10 cellular contexts compared by ENCODE assay signal in genomic region chr18:74171910-74172606, GRCh38. TPM values are rescaled to one million over a fixed set of nuclear protein-coding genes. Genes with fewer than 3 reads are reported as not detected.
DNase-seq lines count a peak whose midpoint lies in the region; ATAC-seq and TF ChIP-seq lines count a peak whose summit lies in the region.
"Had no signal": no experiment of that assay in that cellular context is flagged by ENCODE, and none has a peak within 500 bp of the region (broad histone marks: within the 10 kb centered on the region; RNA-seq: fewer than 3 reads in every experiment).

No MANE protein-coding gene starts in this region.

- peak overlapping the region; percentile 75 for H3K4me2 ChIP-seq in SK-N-SH

- H3K27me3 ChIP-seq in SK-N-SH (ENCODE audit: insufficient read depth), result peaks cover 88% of the 10 kb centered on the region
- H3K27me3 ChIP-seq in SJCRH30, result no peaks in the 10 kb centered on the region

- WGBS in SK-N-SH (ENCODE audit: low lambda C conversion rate), result 22% methylated on average over 12 of the region's 12 CpGs

- no peak overlapping the region for H3K27ac ChIP-seq in SK-N-SH (ENCODE audit: low read depth in 2 of 2, low read length in 1 of 2)
- H3K27ac ChIP-seq in SJCRH30, result no peak overlapping the region

- no peak for DNase-seq in T-helper 1 cell
- DNase-seq in SK-N-SH, result no peak
- peak; percentile 15 for DNase-seq in renal cortical epithelial cell (ENCODE audit: low read depth)
- no peak for DNase-seq in SJCRH30
- DNase-seq in activated T-cell treated with anti-CD3 and anti-CD28 coated beads, Interleukin-2, amount 50 U/mL, for 24 hours, result no peak
- DNase-seq in NCI-H1694 treated with DMSO at 0.1 percent for 48 hours (lab: John Stamatoyannopoulos, UW), result no peak
- DNase-seq: NCI-H1092 had no signal

- peak overlapping the region; percentile 19 for H3K4me3 Mint-ChIP-seq in T-helper 1 cell treated with Interleukin-12 subunit alpha and Interleukin-12 subunit beta and Interleukin-4 antibody, amounts not matched to agents 30 μg/mL and 1 μg/mL, for 36 hours
- no peak overlapping the region for H3K4me3 Mint-ChIP-seq in activated T-cell treated with anti-CD3 and anti-CD28 coated beads, Interleukin-2, amount 50 U/mL, for 24 hours
- H3K4me3 Mint-ChIP-seq: brain had no signal

- H3K79me2 ChIP-seq in SK-N-SH (ENCODE audit: insufficient read depth), result no peaks in the 10 kb centered on the region

- H3K4me1 Mint-ChIP-seq in T-helper 1 cell treated with Interleukin-12 subunit alpha and Interleukin-12 subunit beta and Interleukin-4 antibody, amounts not matched to agents 30 μg/mL and 1 μg/mL, for 36 hours (ENCODE audit: low read depth), result peaks cover 6% of the 10 kb centered on the region
- peaks cover 5% of the 10 kb centered on the region for H3K4me1 Mint-ChIP-seq in activated T-cell treated with anti-CD3 and anti-CD28 coated beads, Interleukin-2, amount 50 U/mL, for 24 hours (ENCODE audit: low read depth)
- H3K4me1 Mint-ChIP-seq: brain had no signal

- H4K20me1 ChIP-seq in SK-N-SH (ENCODE audit: insufficient read depth), result no peaks in the 10 kb centered on the region

- peaks cover 15% of the 10 kb centered on the region for H3K27me3 Mint-ChIP-seq in T-helper 1 cell treated with Interleukin-12 subunit alpha and Interleukin-12 subunit beta and Interleukin-4 antibody, amounts not matched to agents 30 μg/mL and 1 μg/mL, for 36 hours (ENCODE audit: low read depth)
- H3K27me3 Mint-ChIP-seq in activated T-cell treated with anti-CD3 and anti-CD28 coated beads, Interleukin-2, amount 50 U/mL, for 24 hours, result peaks cover 26% of the 10 kb centered on the region

- no peak for TF ChIP-seq EP300 in SK-N-SH (IDR thresholded peaks at IDR 0.05; ENCODE audit: borderline replicate concordance in 1 of 2, low read depth in 1 of 2, low read length in 1 of 2)

- no peak for TF ChIP-seq CTCF in SK-N-SH (IDR thresholded peaks at IDR 0.05)

- H3K4me3 ChIP-seq in SK-N-SH (ENCODE audit: low read depth in 2 of 2, low read length in 1 of 2) (peak overlapping the region; percentile 33 to 49), SJCRH30 (no peak overlapping the region)

- H3K27ac Mint-ChIP-seq in T-helper 1 cell treated with Interleukin-12 subunit alpha and Interleukin-12 subunit beta and Interleukin-4 antibody, amounts not matched to agents 30 μg/mL and 1 μg/mL, for 36 hours, result no peak overlapping the region
- H3K27ac Mint-ChIP-seq in activated T-cell treated with anti-CD3 and anti-CD28 coated beads, Interleukin-2, amount 50 U/mL, for 24 hours, result no peak overlapping the region
- H3K27ac Mint-ChIP-seq: brain had no signal

- H3K36me3 Mint-ChIP-seq in T-helper 1 cell treated with Interleukin-12 subunit alpha and Interleukin-12 subunit beta and Interleukin-4 antibody, amounts not matched to agents 30 μg/mL and 1 μg/mL, for 36 hours (ENCODE audit: low read depth), result no peaks in the 10 kb centered on the region
- H3K36me3 Mint-ChIP-seq in activated T-cell treated with anti-CD3 and anti-CD28 coated beads, Interleukin-2, amount 50 U/mL, for 24 hours (ENCODE audit: low read depth), result no peaks in the 10 kb centered on the region
- H3K36me3 Mint-ChIP-seq: brain had no signal

- no peaks in the 10 kb centered on the region for H3F3A ChIP-seq in SK-N-SH (replicated peaks; ENCODE audit: insufficient read depth)

- H3K9me2 ChIP-seq in SK-N-SH, result no peaks in the 10 kb centered on the region

- H3K9me3 ChIP-seq in SK-N-SH, result no peaks in the 10 kb centered on the region
- H3K9me3 ChIP-seq in SJCRH30 (replicated peaks), result no peaks in the 10 kb centered on the region

- H3K36me3 ChIP-seq in SK-N-SH (replicated peaks in 1 of 2; ENCODE audit: control insufficient read depth in 1 of 2, insufficient read depth in 2 of 2, low read length in 1 of 2), result no peaks in the 10 kb centered on the region
- no peaks in the 10 kb centered on the region for H3K36me3 ChIP-seq in SJCRH30

- H3K9ac ChIP-seq in SK-N-SH, result no peak overlapping the region

- no peak for TF ChIP-seq RAD21 in SK-N-SH (IDR thresholded peaks at IDR 0.05; ENCODE audit: low read length)

- peak; percentile 86 for ATAC-seq in HG02981 (IDR thresholded peaks at IDR 0.05; ENCODE audit: unreplicated experiment)

- CTCF ChIA-PET in SK-N-SH (lab: Yijun Ruan, JAX), result interaction anchor here (0.6 to 2.3 kb wide), 2 partner anchors 55 to 170 kb away, joined by 3 to 11 read pairs; no protein-coding TSS in a partner anchor

- POLR2A ChIA-PET in SK-N-SH (lab: Yijun Ruan, JAX), result no interaction called here

- H3K9me3 Mint-ChIP-seq in T-helper 1 cell treated with Interleukin-12 subunit alpha and Interleukin-12 subunit beta and Interleukin-4 antibody, amounts not matched to agents 30 μg/mL and 1 μg/mL, for 36 hours, result no peaks in the 10 kb centered on the region
- no peaks in the 10 kb centered on the region for H3K9me3 Mint-ChIP-seq in activated T-cell treated with anti-CD3 and anti-CD28 coated beads, Interleukin-2, amount 50 U/mL, for 24 hours
- H3K9me3 Mint-ChIP-seq: brain had no signal

- H3K4me1 ChIP-seq in SK-N-SH (ENCODE audit: control insufficient read depth in 1 of 2, insufficient read depth in 2 of 2, low read depth in 1 of 2, low read length in 1 of 2) (peaks cover 0 to 5% of the 10 kb centered on the region in 2 experiments; a peak in 1 of 4 replicates), SJCRH30 (no peaks in the 10 kb centered on the region)

- peak overlapping the region; percentile 83 for H2AFZ ChIP-seq in SK-N-SH (ENCODE audit: low read depth)

TF ChIP-seq in SK-N-SH, 30 proteins besides CTCF, POLR2A, EP300 and RAD21:
- TF ChIP-seq, protein P1, sequence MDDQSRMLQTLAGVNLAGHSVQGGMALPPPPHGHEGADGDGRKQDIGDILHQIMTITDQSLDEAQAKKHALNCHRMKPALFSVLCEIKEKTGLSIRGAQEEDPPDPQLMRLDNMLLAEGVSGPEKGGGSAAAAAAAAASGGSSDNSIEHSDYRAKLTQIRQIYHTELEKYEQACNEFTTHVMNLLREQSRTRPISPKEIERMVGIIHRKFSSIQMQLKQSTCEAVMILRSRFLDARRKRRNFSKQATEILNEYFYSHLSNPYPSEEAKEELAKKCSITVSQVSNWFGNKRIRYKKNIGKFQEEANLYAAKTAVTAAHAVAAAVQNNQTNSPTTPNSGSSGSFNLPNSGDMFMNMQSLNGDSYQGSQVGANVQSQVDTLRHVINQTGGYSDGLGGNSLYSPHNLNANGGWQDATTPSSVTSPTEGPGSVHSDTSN (IDR thresholded peaks at IDR 0.05), result no peak
- no peak for TF ChIP-seq EZH2phosphoT487 (IDR thresholded peaks at IDR 0.05; ENCODE audit: borderline replicate concordance, low read depth)
- TF ChIP-seq NFIC (IDR thresholded peaks at IDR 0.05; ENCODE audit: borderline replicate concordance), result no peak
- TF ChIP-seq FOXM1 (IDR thresholded peaks at IDR 0.05; ENCODE audit: low read depth), result no peak
- TF ChIP-seq YY1 (IDR thresholded peaks at IDR 0.05; ENCODE audit: low read depth), result no peak
- no peak for TF ChIP-seq USF2 (IDR thresholded peaks at IDR 0.05; ENCODE audit: borderline replicate concordance, low read depth, low read length)
- no peak for TF ChIP-seq TAF1 (IDR thresholded peaks at IDR 0.05; ENCODE audit: borderline replicate concordance, low read depth, low read length)
- no peak for TF ChIP-seq USF1 (IDR thresholded peaks at IDR 0.05; ENCODE audit: borderline replicate concordance, low read depth)

RNA-seq across cellular contexts. Expression of gene TIMM21, which starts 23.7 kb away (rescaled TPM):
- polyA plus RNA-seq in SK-N-SH (2012; rRNA removed), result 27.6 and 41.1 TPM in 2 replicates
- 39.1 and 39.6 TPM in 2 replicates for polyA plus RNA-seq in SK-N-SH (2012; cell fraction: cytosol; rRNA removed)
- 17.8 and 38.1 TPM in 2 replicates for polyA plus RNA-seq in SK-N-SH (2012; cell fraction: nucleus; rRNA removed)
- total RNA-seq in renal cortical epithelial cell, result 19.6 and 41.5 TPM in 2 replicates
- 48.8 and 59.4 TPM in 2 replicates for total RNA-seq in SJCRH30 (2014; rRNA removed; shearing (Covaris generic))

RNA-seq across cellular contexts. Expression of gene FBXO15, which starts 24.4 kb away (rescaled TPM):
- 0.62 and 0.70 TPM in 2 replicates for polyA plus RNA-seq in SK-N-SH (2012; rRNA removed)
- polyA plus RNA-seq in SK-N-SH (2012; cell fraction: cytosol; rRNA removed), result 0.40 and 0.54 TPM in 2 replicates
- polyA plus RNA-seq in SK-N-SH (2012; cell fraction: nucleus; rRNA removed), result 1.9 and 2.1 TPM in 2 replicates
- total RNA-seq in renal cortical epithelial cell, result 1.7 and 3.4 TPM in 2 replicates
- total RNA-seq in SJCRH30 (2014; rRNA removed; shearing (Covaris generic)), result 0.36 TPM in 1 of 2 replicates, not detected in the other
